ENCODE assay signal across 1 cellular context in the genomic region with DNA sequence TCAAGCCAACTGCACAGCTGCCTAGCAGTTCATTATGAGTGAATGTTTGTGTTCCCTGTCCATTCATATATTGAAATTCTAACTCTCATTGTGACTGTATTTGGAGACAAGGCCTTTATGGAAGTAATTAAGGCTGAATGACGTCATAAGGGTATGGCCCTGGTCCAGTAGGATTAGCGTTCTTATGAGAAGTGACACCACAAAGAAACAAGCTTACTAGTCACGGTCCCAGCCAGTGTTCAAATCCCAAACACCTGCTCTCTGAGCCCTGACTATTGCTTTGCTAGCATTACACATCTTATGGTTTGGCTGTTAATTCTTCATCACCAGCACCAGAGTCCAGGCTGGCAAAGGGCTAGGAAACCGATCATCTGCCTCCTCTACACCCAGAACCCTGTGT.
TF ChIP-seq lines count a peak whose summit lies in the region.

No MANE protein-coding gene starts in this region.

TF ChIP-seq in GM12878, 131 proteins besides CTCF, POLR2A, EP300 and RAD21:
- TF ChIP-seq KAT2A (conservative IDR thresholded peaks at IDR 0.05; ENCODE audit: control insufficient read depth, low read depth, low read length): no peak
- TF ChIP-seq, protein P1, sequence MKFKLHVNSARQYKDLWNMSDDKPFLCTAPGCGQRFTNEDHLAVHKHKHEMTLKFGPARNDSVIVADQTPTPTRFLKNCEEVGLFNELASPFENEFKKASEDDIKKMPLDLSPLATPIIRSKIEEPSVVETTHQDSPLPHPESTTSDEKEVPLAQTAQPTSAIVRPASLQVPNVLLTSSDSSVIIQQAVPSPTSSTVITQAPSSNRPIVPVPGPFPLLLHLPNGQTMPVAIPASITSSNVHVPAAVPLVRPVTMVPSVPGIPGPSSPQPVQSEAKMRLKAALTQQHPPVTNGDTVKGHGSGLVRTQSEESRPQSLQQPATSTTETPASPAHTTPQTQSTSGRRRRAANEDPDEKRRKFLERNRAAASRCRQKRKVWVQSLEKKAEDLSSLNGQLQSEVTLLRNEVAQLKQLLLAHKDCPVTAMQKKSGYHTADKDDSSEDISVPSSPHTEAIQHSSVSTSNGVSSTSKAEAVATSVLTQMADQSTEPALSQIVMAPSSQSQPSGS (IDR thresholded peaks at IDR 0.05; ENCODE audit: low read length): 0 out of 2 replicates have a peak, but pooled peaks have one; percentile 29
- TF ChIP-seq MTA2 (IDR thresholded peaks at IDR 0.05; ENCODE audit: low read depth): no peak
- TF ChIP-seq STAT1 (conservative IDR thresholded peaks at IDR 0.05): no peak
- TF ChIP-seq CREB1 (IDR thresholded peaks at IDR 0.05; ENCODE audit: low read depth): peak; percentile 64
- peak; percentile 97 for TF ChIP-seq ATF7 (IDR thresholded peaks at IDR 0.05; ENCODE audit: low read depth)
- 0 out of 2 replicates have a peak, but pooled peaks have one; percentile 47 for TF ChIP-seq SIN3A (IDR thresholded peaks at IDR 0.05; ENCODE audit: low read depth, low read length)
- TF ChIP-seq JUNB (IDR thresholded peaks at IDR 0.05): peak; percentile 48; the same call in 1 of the 2 replicates
- TF ChIP-seq, protein P2, sequence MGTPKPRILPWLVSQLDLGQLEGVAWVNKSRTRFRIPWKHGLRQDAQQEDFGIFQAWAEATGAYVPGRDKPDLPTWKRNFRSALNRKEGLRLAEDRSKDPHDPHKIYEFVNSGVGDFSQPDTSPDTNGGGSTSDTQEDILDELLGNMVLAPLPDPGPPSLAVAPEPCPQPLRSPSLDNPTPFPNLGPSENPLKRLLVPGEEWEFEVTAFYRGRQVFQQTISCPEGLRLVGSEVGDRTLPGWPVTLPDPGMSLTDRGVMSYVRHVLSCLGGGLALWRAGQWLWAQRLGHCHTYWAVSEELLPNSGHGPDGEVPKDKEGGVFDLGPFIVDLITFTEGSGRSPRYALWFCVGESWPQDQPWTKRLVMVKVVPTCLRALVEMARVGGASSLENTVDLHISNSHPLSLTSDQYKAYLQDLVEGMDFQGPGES (IDR thresholded peaks at IDR 0.05): no peak
- TF ChIP-seq JUND (IDR thresholded peaks at IDR 0.05; ENCODE audit: low read depth, low read length): peak; percentile 61; the same call in 1 of the 2 replicates
- peak in 1 of 2 experiments; percentile 30; a peak in 1 of 4 replicates for TF ChIP-seq IKZF2 (IDR thresholded peaks at IDR 0.05)
- TF ChIP-seq BCL11A (IDR thresholded peaks at IDR 0.05; ENCODE audit: low read depth, low read length): 0 out of 2 replicates have a peak, but pooled peaks have one; percentile 43
- peak; percentile 51; the same call in 1 of the 2 replicates for TF ChIP-seq CREM (IDR thresholded peaks at IDR 0.05; ENCODE audit: low read depth)
- TF ChIP-seq PAX8 (IDR thresholded peaks at IDR 0.05): no peak
